8 cellular contexts compared by ENCODE assay signal in the genomic region with DNA sequence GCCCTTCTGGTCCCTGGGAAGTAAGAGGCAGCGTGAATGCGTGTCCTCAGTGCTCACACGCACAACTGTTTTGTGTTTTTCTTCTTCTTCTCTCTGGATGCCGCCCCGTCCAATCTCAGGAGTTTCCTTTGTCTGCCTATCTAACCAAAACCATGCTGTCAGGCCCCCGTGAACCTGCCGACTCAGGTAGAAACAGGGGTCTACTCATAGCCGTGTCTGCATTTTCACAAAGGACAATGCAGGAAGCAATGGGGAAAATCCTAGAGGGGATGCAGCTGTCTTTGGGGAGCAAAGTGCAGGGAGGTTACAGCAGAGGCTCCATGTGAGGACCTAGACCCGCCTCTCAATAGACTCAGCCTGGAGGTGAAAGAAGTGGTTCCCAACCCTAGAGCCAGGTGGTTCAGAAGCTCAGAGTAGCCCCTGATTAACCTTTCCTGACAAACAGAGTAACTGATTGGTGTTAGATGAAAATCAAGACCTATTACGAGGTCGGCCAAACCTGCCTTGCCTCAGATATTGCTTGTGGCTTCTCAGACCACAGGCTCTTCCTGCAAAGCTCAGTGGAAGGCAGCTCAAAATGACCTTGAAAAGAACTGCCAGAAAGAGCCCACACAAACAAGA. TPM values are rescaled to one million over a fixed set of nuclear protein-coding genes. Genes with fewer than 3 reads are reported as not detected.
DNase-seq lines count a peak whose midpoint lies in the region; ATAC-seq and TF ChIP-seq lines count a peak whose summit lies in the region.

No MANE protein-coding gene starts in this region.

- H3K4me1 ChIP-seq in heart right ventricle: peaks cover 0 to 4% (median 0%) of the 10 kb centered on the region in 9 donors
- no peaks in the 10 kb centered on the region for H3K4me1 ChIP-seq in SJCRH30

- H3K36me3 ChIP-seq in heart right ventricle (no peaks in the 10 kb centered on the region), SJCRH30 (no peaks in the 10 kb centered on the region)

- H3K4me3 ChIP-seq in heart right ventricle: peak overlapping the region in 1 of 10 donors; percentile 12
- no peak overlapping the region for H3K4me3 ChIP-seq in SJCRH30

- H3K4me1 Mint-ChIP-seq in T-helper 17 cell: peaks cover 54% of the 10 kb centered on the region
- peaks cover 16% of the 10 kb centered on the region for H3K4me1 Mint-ChIP-seq in memory B cell
- peaks cover 1 to 14% of the 10 kb centered on the region in 2 donors for H3K4me1 Mint-ChIP-seq in stimulated activated naive B cell treated with anti-CD40 and anti-IgM and Interleukin-4, amounts not matched to agents 10 μg/mL and 1 μg/mL and 100 μg/mL, for 72 hours

- H3K9me3 Mint-ChIP-seq in memory B cell: peaks cover 2% of the 10 kb centered on the region
- peaks cover 1 to 5% of the 10 kb centered on the region in 2 donors for H3K9me3 Mint-ChIP-seq in stimulated activated naive B cell treated with anti-CD40 and anti-IgM and Interleukin-4, amounts not matched to agents 10 μg/mL and 1 μg/mL and 100 μg/mL, for 72 hours

- H3K9me3 ChIP-seq in T-helper 17 cell (ENCODE audit: control insufficient read depth, low read length, poor library complexity, severe bottlenecking) (no peaks in the 10 kb centered on the region), heart right ventricle (peaks cover 0 to 6% (median 0%) of the 10 kb centered on the region in 11 donors), SJCRH30 (replicated peaks) (no peaks in the 10 kb centered on the region)

- ATAC-seq in GM18907 (IDR thresholded peaks at IDR 0.05; ENCODE audit: unreplicated experiment): peak; percentile 70
- ATAC-seq in HG02759 (IDR thresholded peaks at IDR 0.05; ENCODE audit: unreplicated experiment): peak; percentile 56
- peak; percentile 71 for ATAC-seq in T-helper 17 cell
- ATAC-seq in memory B cell (ENCODE audit: low read depth): peak; percentile 25
- no peak for ATAC-seq in heart right ventricle
- no peak for ATAC-seq in stimulated activated naive B cell treated with anti-CD40 and anti-IgM and Interleukin-4, amounts not matched to agents 10 μg/mL and 1 μg/mL and 100 μg/mL, for 72 hours (replicated peaks)

- intact Hi-C loops in heart right ventricle (cut with DNase I): no loop called here

- peak overlapping the region; percentile 98 for H3K27ac Mint-ChIP-seq in T-helper 17 cell
- peak overlapping the region; percentile 14 for H3K27ac Mint-ChIP-seq in memory B cell
- no peak overlapping the region for H3K27ac Mint-ChIP-seq in stimulated activated naive B cell treated with anti-CD40 and anti-IgM and Interleukin-4, amounts not matched to agents 10 μg/mL and 1 μg/mL and 100 μg/mL, for 72 hours

- DNase-seq in T-helper 17 cell (peak in 1 of 3 donors; percentile 6), memory B cell (ENCODE audit: low spot score in 2 of 2) (no peak), heart right ventricle (no peak), SJCRH30 (no peak), cerebellar cortex (ENCODE audit: low spot score) (no peak)
- DNase-seq in stimulated activated naive B cell treated with anti-CD40 and anti-IgM and Interleukin-4, amounts not matched to agents 10 μg/mL and 1 μg/mL and 100 μg/mL, for 72 hours: no peak

- H3K4me3 Mint-ChIP-seq in T-helper 17 cell (peak overlapping the region; percentile 96), memory B cell (peak overlapping the region; percentile 84)
- no peak overlapping the region for H3K4me3 Mint-ChIP-seq in stimulated activated naive B cell treated with anti-CD40 and anti-IgM and Interleukin-4, amounts not matched to agents 10 μg/mL and 1 μg/mL and 100 μg/mL, for 72 hours

- no peaks in the 10 kb centered on the region for H3K27me3 ChIP-seq in heart right ventricle
- H3K27me3 ChIP-seq in SJCRH30: no peaks in the 10 kb centered on the region

- H3K27me3 Mint-ChIP-seq in T-helper 17 cell: no peaks in the 10 kb centered on the region
- peaks cover 3% of the 10 kb centered on the region for H3K27me3 Mint-ChIP-seq in memory B cell
- H3K27me3 Mint-ChIP-seq in stimulated activated naive B cell treated with anti-CD40 and anti-IgM and Interleukin-4, amounts not matched to agents 10 μg/mL and 1 μg/mL and 100 μg/mL, for 72 hours: peaks cover 0 to 7% of the 10 kb centered on the region in 2 donors

- H3K36me3 Mint-ChIP-seq in T-helper 17 cell (ENCODE audit: low read depth) (peaks cover 5% of the 10 kb centered on the region), memory B cell (peaks cover 2% of the 10 kb centered on the region)
- H3K36me3 Mint-ChIP-seq in stimulated activated naive B cell treated with anti-CD40 and anti-IgM and Interleukin-4, amounts not matched to agents 10 μg/mL and 1 μg/mL and 100 μg/mL, for 72 hours: peaks cover 0 to 5% of the 10 kb centered on the region in 2 donors

- no peak for TF ChIP-seq CTCF in heart right ventricle (IDR thresholded peaks at IDR 0.05)

- H3K27ac ChIP-seq in heart right ventricle: peak overlapping the region in 1 of 10 donors; percentile 47
- no peak overlapping the region for H3K27ac ChIP-seq in SJCRH30

- 71 to 77% methylated on average over 11 of the region's 11 CpGs for WGBS in heart right ventricle, 2 donors

RNA-seq across cellular contexts. Expression of gene CD226, which starts 49.3 kb away (rescaled TPM):
- total RNA-seq in T-helper 17 cell: 100 to 1,000 TPM; 106 to 128 TPM
- 1 to 10 TPM in 6 of 10 donors, under 1 TPM in 4; 0.40 to 4.1 (median 1.3) TPM for total RNA-seq in heart right ventricle
- under 1 TPM; 0.19 to 0.22 TPM for polyA plus RNA-seq in heart right ventricle
- total RNA-seq in SJCRH30 (2014; rRNA removed; shearing (Covaris generic)): 0.10 TPM in 1 of 2 replicates, not detected in the other

Comparison
In these comparisons a context has a peak if more than half of its experiments do, and no peak if none do; other contexts are left out.
1. ATAC-seq: peak in GM18907 (single experiment), HG02759 (single experiment), T-helper 17 cell (single experiment) and memory B cell (single experiment); none in heart right ventricle (0 of 8) and stimulated activated naive B cell treated with anti-CD40 and anti-IgM and Interleukin-4, amounts not matched to agents 10 μg/mL and 1 μg/mL and 100 μg/mL, for 72 hours (0 of 2).
2. H3K4me3 Mint-ChIP-seq: peak in T-helper 17 cell (single experiment) and memory B cell (single experiment); none in stimulated activated naive B cell treated with anti-CD40 and anti-IgM and Interleukin-4, amounts not matched to agents 10 μg/mL and 1 μg/mL and 100 μg/mL, for 72 hours (0 of 2).
3. RNA of gene CD226, which starts 49.3 kb away (total RNA-seq): 106 to 128 TPM in T-helper 17 cell; 0.40 to 4.1 TPM in heart right ventricle and 0.10 TPM in SJCRH30; every median in the first group is over 10 times any median in the second.